In the genomic region with DNA sequence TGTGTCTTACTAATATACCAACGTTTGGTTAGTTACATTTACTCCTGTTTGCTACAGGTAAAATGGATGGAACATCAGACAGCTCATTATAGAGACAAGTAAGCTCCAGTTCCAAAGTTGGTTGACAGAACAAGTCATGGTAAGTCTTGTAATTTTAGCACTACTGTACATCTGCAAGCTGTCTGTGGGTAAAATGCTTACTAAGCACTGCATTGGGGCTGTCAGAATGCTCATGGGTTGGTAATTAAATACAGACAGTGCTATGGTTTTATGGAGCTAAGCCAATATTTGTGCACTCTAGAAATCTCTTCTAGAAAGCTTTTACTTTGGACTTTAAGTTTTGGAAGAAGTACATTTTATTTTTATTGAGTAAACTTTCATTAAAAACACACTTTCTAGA, we compare ENCODE assay signal across 29 cellular contexts.
"Had no signal": no experiment of that assay in that cellular context is flagged by ENCODE, and none has a peak within 500 bp of the region (broad histone marks: within the 10 kb centered on the region; RNA-seq: fewer than 3 reads in every experiment).

No MANE protein-coding gene starts in this region.

- H3K9me3 ChIP-seq: Peyer's patch had no signal

- H3K27me3 ChIP-seq: brain microvascular endothelial cell, Peyer's patch had no signal

- H3K27ac ChIP-seq: brain microvascular endothelial cell, KMS-11, Peyer's patch, RWPE1, VCaP had no signal

- ATAC-seq: activated naive CD8-positive, alpha-beta T cell treated with anti-CD3 and anti-CD28 coated beads, Interleukin-2, amount 50 U/mL, for 24 hours; PC-3; Right ventricle myocardium inferior had no signal

- H3K36me3 ChIP-seq: brain microvascular endothelial cell, Peyer's patch had no signal

- DNase-seq: activated B cell treated with CpG ODN at 0.5 μM for 24 hours; activated CD4-positive, alpha-beta memory T cell treated with anti-CD3 and anti-CD28 coated beads for 36 hours; activated CD4-positive, alpha-beta T cell treated with anti-CD3 and anti-CD28 coated beads for 4 hours; activated CD4-positive, alpha-beta T cell treated with anti-CD3 and anti-CD28 coated beads, Interleukin-2, amount 50 U/mL, for 1 hour; activated CD4-positive, CD25-positive, alpha-beta regulatory T cell treated with anti-CD3 and anti-CD28 coated beads, Interleukin-2, amount 50 U/mL, for 72 hours; activated CD8-positive, alpha-beta memory T cell treated with anti-CD3 and anti-CD28 coated beads, Interleukin-2, amount 50 U/mL, for 4 hours; activated effector memory CD4-positive, alpha-beta T cell treated with Interleukin-2 at 50 U/mL for 16 hours; activated naive CD4-positive, alpha-beta T cell treated with anti-CD3 and anti-CD28 coated beads, Interleukin-2, amount 10 ng/mL, durations not matched to agents 7 days and 5 days; activated naive CD8-positive, alpha-beta T cell treated with anti-CD3 and anti-CD28 coated beads, Interleukin-2, amount 50 U/mL, for 24 hours; activated T-cell treated with anti-CD3 and anti-CD28 coated beads, Interleukin-2, amount 50 U/mL, for 48 hours; aorta; brain microvascular endothelial cell; NCI-H1092 treated with DMSO at 0.1 percent for 48 hours; NCI-H146; NCI-H187; NCI-H2029 treated with DMSO at 0.1 percent for 48 hours; NCI-H2107; NCI-H2171; NCI-H510A; NCI-H526; NCI-H774; NK-92 treated with Interleukin-12 subunit alpha and Interleukin-12 subunit beta, amount 100 ng/mL, for 24 hours; PC-3; Peyer's patch; SIG-M5 had no signal

- H3K4me1 ChIP-seq: Peyer's patch had no signal

- H3K4me3 ChIP-seq: Peyer's patch had no signal
